Comparison of ENCODE assay signal across 9 cellular contexts in genomic region chr2:180979935-180980184, GRCh38. TPM values are rescaled to one million over a fixed set of nuclear protein-coding genes. Genes with fewer than 3 reads are reported as not detected.
DNase-seq lines count a peak whose midpoint lies in the region; ATAC-seq and TF ChIP-seq lines count a peak whose summit lies in the region.
"Had no signal": no experiment of that assay in that cellular context is flagged by ENCODE, and none has a peak within 500 bp of the region (broad histone marks: within the 10 kb centered on the region; RNA-seq: fewer than 3 reads in every experiment).

No MANE protein-coding gene starts in this region.

- H3K4me3 Mint-ChIP-seq in IgD-negative memory B cell: peak overlapping the region; percentile 78 to 95 (median 90)
- peak overlapping the region; percentile 79 to 96 (median 86) for H3K4me3 Mint-ChIP-seq in naive B cell

- peak overlapping the region; percentile 42 for H3K4me3 ChIP-seq in AG09309 (ENCODE audit: control insufficient read depth, low read depth, low read length)
- peak overlapping the region; percentile 79 for H3K4me3 ChIP-seq in coronary artery
- H3K4me3 ChIP-seq: SK-N-MC had no signal

- H3K9me3 Mint-ChIP-seq in IgD-negative memory B cell (peaks cover 0 to 2% (median 0%) of the 10 kb centered on the region in 3 donors), naive B cell (peaks cover 0 to 1% (median 0%) of the 10 kb centered on the region in 7 donors)

- TF ChIP-seq CTCF in AG09309 (IDR thresholded peaks at IDR 0.05; ENCODE audit: control insufficient read depth, insufficient read depth, low read depth, low read length, missing control alignments) (no peak), coronary artery (IDR thresholded peaks at IDR 0.05) (no peak)

- no peaks in the 10 kb centered on the region for H3K36me3 Mint-ChIP-seq in IgD-negative memory B cell
- H3K36me3 Mint-ChIP-seq in naive B cell: no peaks in the 10 kb centered on the region

- ATAC-seq in naive B cell (ENCODE audit: low read depth in 2 of 2) (no peak), HG03095 (IDR thresholded peaks at IDR 0.05; ENCODE audit: unreplicated experiment) (no peak), HG03354 (IDR thresholded peaks at IDR 0.05; ENCODE audit: poor library complexity, severe bottlenecking, unreplicated experiment) (no peak), HG02938 (IDR thresholded peaks at IDR 0.05; ENCODE audit: unreplicated experiment) (no peak)

- peak overlapping the region; percentile 87 to 94 for H3K27ac ChIP-seq in coronary artery

- H3K27ac Mint-ChIP-seq in IgD-negative memory B cell (peak overlapping the region; percentile 45 to 95 (median 90)), naive B cell (peak overlapping the region in 4 of 6 donors; percentile 7 to 93 (median 76))

- no peak for DNase-seq in AG09309 (ENCODE audit: low read depth)
- peak; percentile 87 for DNase-seq in coronary artery (ENCODE audit: low spot score)
- DNase-seq in naive B cell: no peak
- DNase-seq in NCI-H748 (lab: John Stamatoyannopoulos, UW; ENCODE audit: unreplicated experiment): no peak

- H3K27me3 Mint-ChIP-seq in IgD-negative memory B cell (no peaks in the 10 kb centered on the region), naive B cell (no peaks in the 10 kb centered on the region)

- peaks cover 21 to 32% (median 31%) of the 10 kb centered on the region in 3 donors for H3K4me1 Mint-ChIP-seq in IgD-negative memory B cell
- peaks cover 22 to 29% (median 26%) of the 10 kb centered on the region in 3 donors for H3K4me1 Mint-ChIP-seq in naive B cell

RNA-seq across cellular contexts. Expression of gene UBE2E3, which starts 0.5 kb away (rescaled TPM):
- 51.6 TPM for polyA plus RNA-seq in IgD-negative memory B cell
- 10 to 100 TPM; 40.9 to 82.5 (median 55.0) TPM for polyA plus RNA-seq in naive B cell (ENCODE audit: low read depth in 6 of 6)
